ENCODE assay signal across 14 cellular contexts in genomic region chr3:98884675-98885371, GRCh38. TPM values are rescaled to one million over a fixed set of nuclear protein-coding genes. Genes with fewer than 3 reads are reported as not detected.
A peak's percentile ranks its signal among the peaks of the same experiment; 100 is the strongest.
DNase-seq lines count a peak whose midpoint lies in the region; ATAC-seq, FAIRE-seq and TF ChIP-seq lines count a peak whose summit lies in the region.
"Had no signal": no experiment of that assay in that cellular context is flagged by ENCODE, and none has a peak within 500 bp of the region (broad histone marks: within the 10 kb centered on the region; RNA-seq: fewer than 3 reads in every experiment).

No MANE protein-coding gene starts in this region.

- no peak for TF ChIP-seq POLR2A in GM12892 (IDR thresholded peaks at IDR 0.05; ENCODE audit: low read depth, low read length)

- TF ChIP-seq CTCF in fibroblast of mammary gland (conservative IDR thresholded peaks at IDR 0.05; ENCODE audit: control insufficient read depth, insufficient read depth, low read depth, low read length) (no peak), omental fat pad (IDR thresholded peaks at IDR 0.05) (no peak)

- H3K4me3 ChIP-seq in SK-N-MC (peak overlapping the region; percentile 75), fibroblast of mammary gland (ENCODE audit: control insufficient read depth, low read depth, low read length) (no peak overlapping the region)
- H3K4me3 ChIP-seq: adrenal gland, Peyer's patch had no signal

- H3K9me3 ChIP-seq in SK-N-MC (ENCODE audit: low read depth, low read length): no peaks in the 10 kb centered on the region
- H3K9me3 ChIP-seq: adrenal gland, Peyer's patch had no signal

- H3K9ac ChIP-seq in SK-N-MC (ENCODE audit: insufficient read length): peak overlapping the region; percentile 69

- DNase-seq in GM12892 (ENCODE audit: insufficient read length) (no peak), SK-N-MC (ENCODE audit: low read depth, low spot score) (no peak), fibroblast of mammary gland (ENCODE audit: low read depth) (peak; percentile 35), omental fat pad (ENCODE audit: low spot score) (no peak), AG08396 (ENCODE audit: low spot score) (no peak), CD1c-positive myeloid dendritic cell (ENCODE audit: extremely low spot score) (no peak), NCI-H1092 treated with DMSO at 0.1 percent for 48 hours (lab: John Stamatoyannopoulos, UW) (no peak)
- DNase-seq in stimulated activated CD4-positive, alpha-beta T cell treated with anti-CD3 and anti-CD28 coated beads, Interleukin-1b, Interleukin-23, amount 100 ng/mL, for 48 hours: no peak
- DNase-seq: activated CD8-positive, alpha-beta memory T cell treated with anti-CD3 and anti-CD28 coated beads, Interleukin-2, amount 50 U/mL, for 48 hours; adrenal gland; CD4-positive, alpha-beta T cell; nephron progenitor cell; Peyer's patch had no signal

- peaks cover 21% of the 10 kb centered on the region for H3K36me3 ChIP-seq in SK-N-MC (ENCODE audit: insufficient read depth, low read length)
- H3K36me3 ChIP-seq: adrenal gland, Peyer's patch had no signal

- H3K27ac ChIP-seq in SK-N-MC: peak overlapping the region; percentile 94
- H3K27ac ChIP-seq: Peyer's patch had no signal

- FAIRE-seq in GM12892 (lab: Jason Lieb, UNC): peak; percentile 9

- ATAC-seq in omental fat pad (ENCODE audit: low FRiP score): peak; percentile 74
- ATAC-seq: stimulated activated effector memory CD8-positive, alpha-beta T cell treated with anti-CD3 and anti-CD28 coated beads, Interleukin-12 subunit alpha, Interleukin-12 subunit beta, amount 100 ng/mL, for 72 hours had no signal

RNA-seq across cellular contexts. Expression of gene DCBLD2, which starts 16.7 kb away (rescaled TPM):
- polyA plus RNA-seq in GM12892 (2012; ENCODE audit: missing spikeins): 6.5 TPM
- total RNA-seq in omental fat pad: 10 to 100 TPM; 25.5 to 40.1 (median 33.0) TPM
